In genomic region chr22:47352920-47353700, GRCh38 we compare ENCODE assay signal across 22 cellular contexts.
"Had no signal": no experiment of that assay in that cellular context is flagged by ENCODE, and none has a peak within 500 bp of the region (broad histone marks: within the 10 kb centered on the region; RNA-seq: fewer than 3 reads in every experiment).

No MANE protein-coding gene starts in this region.

- H3K9me3 ChIP-seq: vagina had no signal

- H3K27me3 ChIP-seq: tibial nerve, vagina had no signal

- ATAC-seq: activated CD4-positive, alpha-beta T cell treated with anti-CD3 and anti-CD28 coated beads for 36 hours; gastroesophageal sphincter; left cardiac atrium; naive thymus-derived CD4-positive, alpha-beta T cell; stimulated activated naive CD8-positive, alpha-beta T cell treated with anti-CD3 and anti-CD28 coated beads, Interleukin-15, Interleukin-2, amounts not matched to agents 100 U/mL and 50 U/mL, for 24 hours had no signal

- H3K4me1 ChIP-seq: gastroesophageal sphincter, tibial nerve, vagina had no signal

- H3K27ac ChIP-seq: epithelial cell of prostate, gastroesophageal sphincter, tibial nerve, vagina had no signal

- H3K4me3 ChIP-seq: gastroesophageal sphincter, lung, tibial nerve, vagina had no signal

- DNase-seq: activated B cell treated with CpG ODN at 0.5 μM for 24 hours; activated CD4-positive, alpha-beta T cell treated with anti-CD3 and anti-CD28 coated beads for 36 hours; activated CD4-positive, alpha-beta T cell treated with anti-CD3 and anti-CD28 coated beads, Interleukin-2, amount 50 U/mL, for 4 hours; activated T-cell treated with anti-CD3 and anti-CD28 coated beads for 4 hours; cerebellar nuclear complex; cortex of kidney; hypothalamus; left cardiac atrium; naive thymus-derived CD4-positive, alpha-beta T cell; occipital lobe; posterior cingulate gyrus; stimulated activated CD4-positive, alpha-beta T cell treated with anti-CD3 and anti-CD28 coated beads, Interleukin-12 subunit alpha, Interleukin-12 subunit beta, amount 100 ng/mL, for 4 hours; stimulated activated CD4-positive, alpha-beta T cell treated with anti-CD3 and anti-CD28 coated beads, Interleukin-4, amount 100 ng/mL, for 4 hours; stimulated activated naive CD8-positive, alpha-beta T cell treated with anti-CD3 and anti-CD28 coated beads, Interleukin-15, Interleukin-2, amounts not matched to agents 100 U/mL and 50 U/mL, for 24 hours; substantia nigra; T-helper 1 cell; T-helper 9 cell had no signal

- H3K36me3 ChIP-seq: gastroesophageal sphincter, tibial nerve, vagina had no signal
